1 cellular context compared by ENCODE assay signal in the genomic region with DNA sequence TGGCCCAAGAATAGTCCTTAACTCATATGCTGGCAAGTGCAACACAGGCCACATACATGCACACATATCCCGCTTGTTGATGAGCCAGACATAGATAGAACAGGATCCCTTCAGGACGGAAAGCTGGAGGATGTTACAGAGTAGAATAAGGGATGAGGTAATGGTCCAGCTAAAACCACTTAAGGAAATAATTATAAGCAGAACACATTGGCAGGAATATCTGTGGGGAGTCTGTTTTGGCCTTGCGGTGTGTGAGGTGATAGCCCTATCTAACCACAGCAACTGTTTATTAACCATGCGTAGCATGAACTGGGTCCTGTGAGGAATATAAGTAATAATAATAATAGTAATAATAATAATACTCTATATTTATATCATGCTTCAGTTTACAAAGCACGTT.
TF ChIP-seq lines count a peak whose summit lies in the region.

No MANE protein-coding gene starts in this region.

TF ChIP-seq in SK-N-SH, 30 proteins besides CTCF, POLR2A, EP300 and RAD21 (continued from another document):
- TF ChIP-seq, protein P1, sequence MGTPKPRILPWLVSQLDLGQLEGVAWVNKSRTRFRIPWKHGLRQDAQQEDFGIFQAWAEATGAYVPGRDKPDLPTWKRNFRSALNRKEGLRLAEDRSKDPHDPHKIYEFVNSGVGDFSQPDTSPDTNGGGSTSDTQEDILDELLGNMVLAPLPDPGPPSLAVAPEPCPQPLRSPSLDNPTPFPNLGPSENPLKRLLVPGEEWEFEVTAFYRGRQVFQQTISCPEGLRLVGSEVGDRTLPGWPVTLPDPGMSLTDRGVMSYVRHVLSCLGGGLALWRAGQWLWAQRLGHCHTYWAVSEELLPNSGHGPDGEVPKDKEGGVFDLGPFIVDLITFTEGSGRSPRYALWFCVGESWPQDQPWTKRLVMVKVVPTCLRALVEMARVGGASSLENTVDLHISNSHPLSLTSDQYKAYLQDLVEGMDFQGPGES (IDR thresholded peaks at IDR 0.05; ENCODE audit: low read depth, low read length), result no peak
- no peak for TF ChIP-seq RFX5 (IDR thresholded peaks at IDR 0.05; ENCODE audit: low read length)
- TF ChIP-seq TCF12 (IDR thresholded peaks at IDR 0.05), result peak; percentile 58
